Comparison of ENCODE assay signal across 31 cellular contexts in the genomic region with DNA sequence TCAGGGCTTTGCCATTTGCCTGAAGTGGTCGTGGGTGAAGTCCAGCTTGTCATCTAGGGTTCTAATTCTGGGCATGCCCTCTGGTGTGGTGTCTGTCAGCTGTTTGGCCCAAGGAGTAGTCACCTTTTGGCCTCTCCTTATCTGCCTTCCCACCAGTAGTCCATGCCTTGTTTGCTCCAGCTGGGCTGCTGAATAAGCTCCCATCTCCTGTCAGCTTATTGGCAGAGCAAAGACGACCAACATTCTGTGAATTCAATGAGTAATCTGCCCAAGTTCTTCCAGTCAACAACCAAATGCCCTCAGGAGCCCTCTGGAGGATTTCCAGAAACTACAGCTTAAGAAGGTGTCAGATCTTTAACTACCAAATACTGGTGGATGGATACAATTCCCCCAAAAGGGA. TPM values are rescaled to one million over a fixed set of nuclear protein-coding genes. Genes with fewer than 3 reads are reported as not detected.
DNase-seq lines count a peak whose midpoint lies in the region; ATAC-seq, FAIRE-seq and TF ChIP-seq lines count a peak whose summit lies in the region.
"Had no signal": no experiment of that assay in that cellular context is flagged by ENCODE, and none has a peak within 500 bp of the region (broad histone marks: within the 10 kb centered on the region; RNA-seq: fewer than 3 reads in every experiment).

No MANE protein-coding gene starts in this region.

- H3K4me1 Mint-ChIP-seq in activated naive CD8-positive, alpha-beta T cell treated with anti-CD3 and anti-CD28 coated beads, Interleukin-2, amount 10 ng/mL, durations not matched to agents 7 days and 5 days, result peaks cover 19% of the 10 kb centered on the region
- H3K4me1 Mint-ChIP-seq in activated naive CD8-positive, alpha-beta T cell treated with anti-CD3 and anti-CD28 coated beads for 36 hours, result peaks cover under 1% of the 10 kb centered on the region
- H3K4me1 Mint-ChIP-seq: activated naive CD8-positive, alpha-beta T cell treated with anti-CD3 and anti-CD28 coated beads, Interleukin-2, amount 50 U/mL, for 24 hours; mesothelial cell of epicardium had no signal

- no peaks in the 10 kb centered on the region for H3K36me3 Mint-ChIP-seq in activated naive CD8-positive, alpha-beta T cell treated with anti-CD3 and anti-CD28 coated beads, Interleukin-2, amount 10 ng/mL, durations not matched to agents 7 days and 5 days
- no peaks in the 10 kb centered on the region for H3K36me3 Mint-ChIP-seq in activated naive CD8-positive, alpha-beta T cell treated with anti-CD3 and anti-CD28 coated beads for 36 hours
- H3K36me3 Mint-ChIP-seq: mesothelial cell of epicardium had no signal

- DNase-seq in activated naive CD8-positive, alpha-beta T cell treated with anti-CD3 and anti-CD28 coated beads, Interleukin-2, amount 10 ng/mL, durations not matched to agents 7 days and 5 days, result peak; percentile 24
- DNase-seq in activated naive CD8-positive, alpha-beta T cell treated with anti-CD3 and anti-CD28 coated beads for 36 hours, result no peak
- DNase-seq in NCI-H69 (lab: John Stamatoyannopoulos, UW) (peak; percentile 16), mammary epithelial cell (peak; percentile 38), pancreas (peak in 2 of 6 donors; percentile 54 to 70), HT-29 (ENCODE audit: low spot score) (no peak), brain microvascular endothelial cell (no peak)
- DNase-seq: activated CD4-positive, alpha-beta T cell treated with anti-CD3 and anti-CD28 coated beads for 4 hours; activated effector memory CD4-positive, alpha-beta T cell treated with anti-CD3 and anti-CD28 coated beads, Interleukin-2, amount 50 U/mL, for 16 hours; activated naive CD8-positive, alpha-beta T cell treated with anti-CD3 and anti-CD28 coated beads, Interleukin-2, amount 50 U/mL, for 24 hours; CD8-positive, alpha-beta memory T cell; GDM1; HCEC 1CT; islet precursor cell; left ventricle myocardium superior; MM.1S; NCI-H2107; nucleus accumbens; retina; SK-N-SH; stimulated activated CD4-positive, alpha-beta T cell treated with anti-CD3 and anti-CD28 coated beads, Interleukin-1b, Interleukin-23, amount 100 ng/mL, for 48 hours; stomach; T-helper 2 cell; thyroid gland had no signal

- H3K4me3 ChIP-seq in mammary epithelial cell (replicated peaks in 1 of 3; ENCODE audit: insufficient read depth in 1 of 3, low read depth in 2 of 3, low read length in 3 of 3) (no peak overlapping the region), pancreas (no peak overlapping the region), brain microvascular endothelial cell (ENCODE audit: low read depth, low read length) (no peak overlapping the region)
- H3K4me3 ChIP-seq: smooth muscle cell, stomach, thyroid gland had no signal

- WGBS in mammary epithelial cell (ENCODE audit: low coverage, missing lambda C conversion rate), result 27% methylated on average over 2 of the region's 2 CpGs
- 9 to 14% methylated on average over 2 of the region's 2 CpGs for WGBS in pancreas, 2 donors

- H4K20me1 ChIP-seq in mammary epithelial cell (ENCODE audit: insufficient read depth, low read length), result no peaks in the 10 kb centered on the region

- peaks cover 70% of the 10 kb centered on the region for H3K27me3 Mint-ChIP-seq in activated naive CD8-positive, alpha-beta T cell treated with anti-CD3 and anti-CD28 coated beads, Interleukin-2, amount 10 ng/mL, durations not matched to agents 7 days and 5 days
- H3K27me3 Mint-ChIP-seq in activated naive CD8-positive, alpha-beta T cell treated with anti-CD3 and anti-CD28 coated beads for 36 hours, result peaks cover 89% of the 10 kb centered on the region

- BruUV-seq in mammary epithelial cell (replicated peaks; lab: Mats Ljungman, UMichigan), result no TSS peak

- H3K4me2 ChIP-seq in mammary epithelial cell (ENCODE audit: insufficient read depth, low read depth, low read length), result no peak overlapping the region
- H3K4me2 ChIP-seq: SK-N-SH, smooth muscle cell had no signal

- no peaks in the 10 kb centered on the region for H3K79me2 ChIP-seq in mammary epithelial cell (ENCODE audit: insufficient read depth, low read length)

- H3K9ac ChIP-seq in mammary epithelial cell (ENCODE audit: insufficient read depth, low read length), result no peak overlapping the region
- H3K9ac ChIP-seq: SK-N-SH had no signal

- H3K9me3 ChIP-seq in mammary epithelial cell (replicated peaks; ENCODE audit: insufficient read depth, low read length) (no peaks in the 10 kb centered on the region), pancreas (no peaks in the 10 kb centered on the region)
- H3K9me3 ChIP-seq: SK-N-SH, stomach, thyroid gland had no signal

- no peak overlapping the region for H3K4me3 Mint-ChIP-seq in activated naive CD8-positive, alpha-beta T cell treated with anti-CD3 and anti-CD28 coated beads, Interleukin-2, amount 10 ng/mL, durations not matched to agents 7 days and 5 days
- H3K4me3 Mint-ChIP-seq in activated naive CD8-positive, alpha-beta T cell treated with anti-CD3 and anti-CD28 coated beads for 36 hours, result no peak overlapping the region
- H3K4me3 Mint-ChIP-seq: activated naive CD8-positive, alpha-beta T cell treated with anti-CD3 and anti-CD28 coated beads, Interleukin-2, amount 50 U/mL, for 24 hours; CD8-positive, alpha-beta memory T cell; mesothelial cell of epicardium; naive thymus-derived CD8-positive, alpha-beta T cell had no signal

- TF ChIP-seq CTCF in mammary epithelial cell (conservative IDR thresholded peaks at IDR 0.05 in 1 of 2, IDR thresholded peaks at IDR 0.05 in 1 of 2; ENCODE audit: extremely low read depth in 1 of 2, insufficient read depth in 1 of 2, low read depth in 1 of 2, low read length in 2 of 2) (peak in 1 of 2 donors; percentile 2), pancreas (IDR thresholded peaks at IDR 0.05) (no peak), brain microvascular endothelial cell (IDR thresholded peaks at IDR 0.05; ENCODE audit: low read depth, low read length, missing control alignments) (no peak)

- H3K27ac ChIP-seq in mammary epithelial cell (ENCODE audit: insufficient read depth, low read depth, low read length) (no peak overlapping the region), pancreas (no peak overlapping the region), brain microvascular endothelial cell (no peak overlapping the region)
- H3K27ac ChIP-seq: epithelial cell of prostate, stomach, thyroid gland had no signal

- intact Hi-C loops in mammary epithelial cell (cut with micrococcal nuclease), result no loop called here
- intact Hi-C loops in pancreas (cut with DNase I), result no loop called here

- H3K9me3 Mint-ChIP-seq in activated naive CD8-positive, alpha-beta T cell treated with anti-CD3 and anti-CD28 coated beads, Interleukin-2, amount 10 ng/mL, durations not matched to agents 7 days and 5 days, result no peaks in the 10 kb centered on the region
- no peaks in the 10 kb centered on the region for H3K9me3 Mint-ChIP-seq in activated naive CD8-positive, alpha-beta T cell treated with anti-CD3 and anti-CD28 coated beads for 36 hours
- H3K9me3 Mint-ChIP-seq: activated naive CD8-positive, alpha-beta T cell treated with anti-CD3 and anti-CD28 coated beads, Interleukin-2, amount 50 U/mL, for 24 hours; mesothelial cell of epicardium; naive thymus-derived CD8-positive, alpha-beta T cell had no signal

- POLR2A ChIA-PET in activated naive CD8-positive, alpha-beta T cell treated with anti-CD3 and anti-CD28 coated beads, Interleukin-2, amount 10 ng/mL, durations not matched to agents 7 days and 5 days (lab: Charles Lee), result no interaction called here

- H2AFZ ChIP-seq in mammary epithelial cell (ENCODE audit: low read depth, low read length), result no peak overlapping the region

- H3K4me1 ChIP-seq in mammary epithelial cell (ENCODE audit: insufficient read depth, low read length) (no peaks in the 10 kb centered on the region), pancreas (no peaks in the 10 kb centered on the region)
- H3K4me1 ChIP-seq: thyroid gland had no signal

- dilution Hi-C loops in mammary epithelial cell (cut with HindIII; ENCODE audit: low sequenced_read_pairs), result loop anchor here (5.0 kb wide), 1 partner anchor 67 kb away; no protein-coding TSS in a partner anchor

- FAIRE-seq in pancreas (lab: Jason Lieb, UNC), result no peak

- H3K36me3 ChIP-seq in mammary epithelial cell (ENCODE audit: insufficient read depth, low read length) (no peaks in the 10 kb centered on the region), pancreas (no peaks in the 10 kb centered on the region), brain microvascular endothelial cell (replicated peaks) (no peaks in the 10 kb centered on the region)
- H3K36me3 ChIP-seq: stomach, thyroid gland had no signal

- in situ Hi-C loops in mammary epithelial cell (cut with MboI; ENCODE audit: low sequenced_read_pairs in 2 of 2) (no loop called here), brain microvascular endothelial cell (cut with HindIII; ENCODE audit: low pct_ligation_motif_present, low sequenced_read_pairs) (no loop called here)

- no peak for ATAC-seq in activated naive CD8-positive, alpha-beta T cell treated with anti-CD3 and anti-CD28 coated beads, Interleukin-2, amount 10 ng/mL, durations not matched to agents 7 days and 5 days (ENCODE audit: low read depth)
- peak; percentile 50 to 89 (median 74) for ATAC-seq in pancreas
- ATAC-seq in GM19351 (IDR thresholded peaks at IDR 0.05; ENCODE audit: unreplicated experiment), result no peak
- ATAC-seq: activated naive CD8-positive, alpha-beta T cell treated with anti-CD3 and anti-CD28 coated beads, Interleukin-2, amount 50 U/mL, for 24 hours; left ventricle myocardium superior; naive thymus-derived CD8-positive, alpha-beta T cell had no signal

- peaks cover 7% of the 10 kb centered on the region for H3K27me3 ChIP-seq in mammary epithelial cell (ENCODE audit: insufficient read depth, low read length)
- H3K27me3 ChIP-seq in pancreas, result peaks cover 0 to 7% (median 3%) of the 10 kb centered on the region in 4 donors
- H3K27me3 ChIP-seq in brain microvascular endothelial cell (replicated peaks), result peaks cover 50% of the 10 kb centered on the region
- H3K27me3 ChIP-seq: thyroid gland had no signal

- CTCF ChIA-PET in mammary epithelial cell (lab: Charles Lee; ENCODE audit: low non-redundant PET), result interaction anchor here (0.6 kb wide), 1 partner anchor 22 kb away, joined by 3 read pairs; no protein-coding TSS in a partner anchor

- no peak overlapping the region for H3K27ac Mint-ChIP-seq in activated naive CD8-positive, alpha-beta T cell treated with anti-CD3 and anti-CD28 coated beads, Interleukin-2, amount 10 ng/mL, durations not matched to agents 7 days and 5 days
- no peak overlapping the region for H3K27ac Mint-ChIP-seq in activated naive CD8-positive, alpha-beta T cell treated with anti-CD3 and anti-CD28 coated beads for 36 hours
- H3K27ac Mint-ChIP-seq: activated naive CD8-positive, alpha-beta T cell treated with anti-CD3 and anti-CD28 coated beads, Interleukin-2, amount 50 U/mL, for 24 hours; CD8-positive, alpha-beta memory T cell; mesothelial cell of epicardium; naive thymus-derived CD8-positive, alpha-beta T cell had no signal

RNA-seq across cellular contexts. Expression of a gene that starts 7.0 kb away (rescaled TPM):
- not detected for total RNA-seq in activated naive CD8-positive, alpha-beta T cell treated with anti-CD3 and anti-CD28 coated beads, Interleukin-2, amount 10 ng/mL, durations not matched to agents 7 days and 5 days
- not detected for total RNA-seq in activated naive CD8-positive, alpha-beta T cell treated with anti-CD3 and anti-CD28 coated beads for 36 hours
- total RNA-seq in mammary epithelial cell (not detected), pancreas (under 1 TPM in 1 of 6 donors, not detected in 5; 0.12 TPM)
- polyA plus RNA-seq in mammary epithelial cell (not detected), pancreas (not detected)
- polyA minus RNA-seq in mammary epithelial cell, result not detected
- not detected in 2 replicates for total RNA-seq in HT-29 (2014; rRNA removed; shearing (Covaris generic))
- total RNA-seq: A673; CD8-positive, alpha-beta memory T cell; chondrocyte; naive thymus-derived CD8-positive, alpha-beta T cell; smooth muscle cell had no signal
- polyA plus RNA-seq: CD8-positive, alpha-beta memory T cell; naive thymus-derived CD8-positive, alpha-beta T cell had no signal

RNA-seq across cellular contexts. Expression of a gene that starts 28.3 kb away (rescaled TPM):
- total RNA-seq in activated naive CD8-positive, alpha-beta T cell treated with anti-CD3 and anti-CD28 coated beads, Interleukin-2, amount 10 ng/mL, durations not matched to agents 7 days and 5 days, result not detected
- total RNA-seq in activated naive CD8-positive, alpha-beta T cell treated with anti-CD3 and anti-CD28 coated beads for 36 hours, result under 1 TPM in 1 of 2 experiments, not detected in 1; 0.04 TPM
- 10 to 100 TPM in 1 of 2 donors, under 1 TPM in 1; 0.07 to 49.0 TPM for total RNA-seq in mammary epithelial cell
- 0.06 TPM for polyA plus RNA-seq in mammary epithelial cell
- polyA minus RNA-seq in mammary epithelial cell, result not detected
- 1 to 10 TPM; 1.1 to 7.6 (median 3.4) TPM for total RNA-seq in pancreas
- 1 to 10 TPM; 3.5 to 7.0 TPM for polyA plus RNA-seq in pancreas
- total RNA-seq in HT-29 (2014; rRNA removed; shearing (Covaris generic)), result 0.31 and 0.44 TPM in 2 replicates
- total RNA-seq: CD8-positive, alpha-beta memory T cell; naive thymus-derived CD8-positive, alpha-beta T cell had no signal
- polyA plus RNA-seq: CD8-positive, alpha-beta memory T cell; naive thymus-derived CD8-positive, alpha-beta T cell had no signal

RNA-seq across cellular contexts. Expression of a gene that starts 29.7 kb away (rescaled TPM):
- total RNA-seq in activated naive CD8-positive, alpha-beta T cell treated with anti-CD3 and anti-CD28 coated beads, Interleukin-2, amount 10 ng/mL, durations not matched to agents 7 days and 5 days, result under 1 TPM in 1 of 2 experiments, not detected in 1; 0.17 TPM
- total RNA-seq in activated naive CD8-positive, alpha-beta T cell treated with anti-CD3 and anti-CD28 coated beads for 36 hours, result not detected
- total RNA-seq in mammary epithelial cell, result not detected
- not detected for polyA plus RNA-seq in mammary epithelial cell
- not detected for polyA minus RNA-seq in mammary epithelial cell
- not detected for total RNA-seq in pancreas
- under 1 TPM; 0.38 to 0.46 TPM for polyA plus RNA-seq in pancreas
- 0.10 TPM in 1 of 2 replicates, not detected in the other for total RNA-seq in HT-29 (2014; rRNA removed; shearing (Covaris generic))
- total RNA-seq: A673; CD8-positive, alpha-beta memory T cell; chondrocyte; smooth muscle cell; stomach had no signal
- polyA plus RNA-seq: CD8-positive, alpha-beta memory T cell; naive thymus-derived CD8-positive, alpha-beta T cell had no signal

RNA-seq across cellular contexts. Expression of a gene that starts 47.7 kb away (rescaled TPM):
- total RNA-seq in activated naive CD8-positive, alpha-beta T cell treated with anti-CD3 and anti-CD28 coated beads, Interleukin-2, amount 10 ng/mL, durations not matched to agents 7 days and 5 days, result 10 to 100 TPM; 29.7 to 31.1 TPM
- 100 to 1,000 TPM; 103 TPM for total RNA-seq in activated naive CD8-positive, alpha-beta T cell treated with anti-CD3 and anti-CD28 coated beads for 36 hours
- total RNA-seq in mammary epithelial cell (10 to 100 TPM; 16.3 to 49.7 TPM), pancreas (10 to 100 TPM in 3 of 6 donors, 1 to 10 TPM in 3; 6.4 to 16.0 (median 11.4) TPM)
- polyA plus RNA-seq in mammary epithelial cell (38.7 TPM), pancreas (10 to 100 TPM; 14.4 to 16.9 TPM)
- 62.9 TPM for polyA minus RNA-seq in mammary epithelial cell
- 19.4 and 28.8 TPM in 2 replicates for total RNA-seq in HT-29 (2014; rRNA removed; shearing (Covaris generic))

RNA-seq across cellular contexts. Expression of a gene that starts 56.4 kb away (rescaled TPM):
- total RNA-seq in activated naive CD8-positive, alpha-beta T cell treated with anti-CD3 and anti-CD28 coated beads, Interleukin-2, amount 10 ng/mL, durations not matched to agents 7 days and 5 days, result under 1 TPM; 0.68 to 0.80 TPM
- 1 to 10 TPM; 1.2 to 1.6 TPM for total RNA-seq in activated naive CD8-positive, alpha-beta T cell treated with anti-CD3 and anti-CD28 coated beads for 36 hours
- total RNA-seq in mammary epithelial cell (10 to 100 TPM in 1 of 2 donors, 1 to 10 TPM in 1; 7.0 to 29.5 TPM), pancreas (1 to 10 TPM in 3 of 6 donors, under 1 TPM in 3; 0.38 to 5.0 (median 1.2) TPM)
- polyA plus RNA-seq in mammary epithelial cell (6.2 TPM), pancreas (1 to 10 TPM; 3.3 to 4.0 TPM)
- 1.3 TPM for polyA minus RNA-seq in mammary epithelial cell
- total RNA-seq in HT-29 (2014; rRNA removed; shearing (Covaris generic)), result 289 and 312 TPM in 2 replicates
- polyA plus RNA-seq: CD8-positive, alpha-beta memory T cell; naive thymus-derived CD8-positive, alpha-beta T cell had no signal

Comparison
In these comparisons a context has a peak if more than half of its experiments do, and no peak if none do; other contexts are left out.
1. DNase-seq: peak in activated naive CD8-positive, alpha-beta T cell treated with anti-CD3 and anti-CD28 coated beads, Interleukin-2, amount 10 ng/mL, durations not matched to agents 7 days and 5 days (single experiment), NCI-H69 (single experiment) and mammary epithelial cell (single experiment); none in activated naive CD8-positive, alpha-beta T cell treated with anti-CD3 and anti-CD28 coated beads for 36 hours (single experiment), HT-29 (single experiment) and brain microvascular endothelial cell (single experiment).
2. ATAC-seq: peak in pancreas (4 of 4); none in activated naive CD8-positive, alpha-beta T cell treated with anti-CD3 and anti-CD28 coated beads, Interleukin-2, amount 10 ng/mL, durations not matched to agents 7 days and 5 days (single experiment) and GM19351 (single experiment).